ENCODE assay signal across 15 cellular contexts in genomic region chr17:35746956-35747355, GRCh38. TPM values are rescaled to one million over a fixed set of nuclear protein-coding genes. Genes with fewer than 3 reads are reported as not detected.
"Had no signal": no experiment of that assay in that cellular context is flagged by ENCODE, and none has a peak within 500 bp of the region (broad histone marks: within the 10 kb centered on the region; RNA-seq: fewer than 3 reads in every experiment).

No MANE protein-coding gene starts in this region.

- H3K9me3 ChIP-seq: SJCRH30 had no signal

- H3K36me3 ChIP-seq: SJCRH30 had no signal

- H3K27ac ChIP-seq: KMS-11, PC-9, SJCRH30, SK-N-MC had no signal

- FAIRE-seq: RCC 7860 had no signal

- H3K4me1 ChIP-seq: SJCRH30 had no signal

- DNase-seq: NCI-H1417 treated with DMSO at 0.1 percent for 48 hours, NCI-H187 treated with DMSO at 0.1 percent for 48 hours, NCI-H524 treated with DMSO at 0.1 percent for 48 hours, SIG-M5 had no signal

- H3K4me3 ChIP-seq: PC-9, SJCRH30, SK-N-MC had no signal

- H3K9ac ChIP-seq: KMS-11 had no signal

RNA-seq across cellular contexts. Expression of gene GAS2L2, which starts 6.1 kb away (rescaled TPM):
- total RNA-seq: LHCN-M2, NCI-H460, PC-9, RPMI7951, SJCRH30, SK-MEL-5 had no signal

RNA-seq across cellular contexts. Expression of gene C17orf50, which starts 13.7 kb away (rescaled TPM):
- total RNA-seq: LHCN-M2, MCF 10A, NCI-H460, OCI-LY7, PC-9, RPMI7951, SJCRH30, SK-MEL-5 had no signal

RNA-seq across cellular contexts. Expression of gene RASL10B, which starts 15.5 kb away (rescaled TPM):
- total RNA-seq: OCI-LY7 had no signal

RNA-seq across cellular contexts. Expression of gene MMP28, which starts 48.5 kb away (rescaled TPM):
- total RNA-seq: LHCN-M2, OCI-LY7, RPMI7951, SJCRH30, SK-MEL-5 had no signal
